Comparison of ENCODE assay signal across 20 cellular contexts in the genomic region with DNA sequence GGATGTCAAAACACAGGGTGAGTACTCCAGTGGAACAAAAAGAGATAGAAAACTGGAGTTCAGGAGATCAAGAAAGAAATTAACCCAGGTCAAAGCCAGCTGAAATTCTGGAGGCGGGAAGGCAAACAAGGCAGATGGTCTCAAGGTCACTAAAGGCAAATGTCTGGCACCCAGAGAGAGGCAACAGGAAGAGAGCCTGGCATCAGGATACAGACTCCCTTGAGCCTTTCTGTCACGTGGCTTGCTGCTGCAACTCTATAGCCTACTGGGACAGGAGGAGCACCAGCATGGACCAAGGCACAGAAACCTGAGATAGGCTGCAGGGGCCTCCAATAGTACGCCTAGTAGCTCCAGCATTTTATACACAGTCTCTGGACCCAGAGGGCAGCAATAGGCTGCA.
DNase-seq lines count a peak whose midpoint lies in the region; ATAC-seq, FAIRE-seq and TF ChIP-seq lines count a peak whose summit lies in the region.
"Had no signal": no experiment of that assay in that cellular context is flagged by ENCODE, and none has a peak within 500 bp of the region (broad histone marks: within the 10 kb centered on the region; RNA-seq: fewer than 3 reads in every experiment).

No MANE protein-coding gene starts in this region.

- H3K27me3 Mint-ChIP-seq in activated CD4-positive, alpha-beta memory T cell treated with anti-CD3 and anti-CD28 coated beads for 36 hours: no peaks in the 10 kb centered on the region

- H3K9me3 Mint-ChIP-seq in activated CD4-positive, alpha-beta memory T cell treated with anti-CD3 and anti-CD28 coated beads for 36 hours: no peaks in the 10 kb centered on the region

- H3K4me2 ChIP-seq in HepG2 (ENCODE audit: low read depth, low read length): no peak overlapping the region

- TF ChIP-seq RAD21 in Ishikawa (IDR thresholded peaks at IDR 0.05; ENCODE audit: low read depth) (0 out of 2 replicates have a peak, but pooled peaks have one; percentile 4), HepG2 (CRISPR knock-in tag; IDR thresholded peaks at IDR 0.05) (no peak)

- intact Hi-C loops in HepG2 (cut with micrococcal nuclease; ENCODE audit: unreplicated experiment): no loop called here
- intact Hi-C loops in activated CD4-positive, alpha-beta memory T cell treated with anti-CD3 and anti-CD28 coated beads for 36 hours (cut with micrococcal nuclease): no loop called here

- no peak overlapping the region for H3K27ac ChIP-seq in HepG2 (ENCODE audit: extremely low read length, insufficient read depth, low read length)
- H3K27ac ChIP-seq: 22Rv1, C4-2B had no signal

- POLR2A ChIA-PET in HepG2 (lab: Yijun Ruan, JAX): no interaction called here
- POLR2A ChIA-PET in activated CD4-positive, alpha-beta memory T cell treated with anti-CD3 and anti-CD28 coated beads for 36 hours (lab: Charles Lee): no interaction called here

- no peaks in the 10 kb centered on the region for H3K4me1 Mint-ChIP-seq in activated CD4-positive, alpha-beta memory T cell treated with anti-CD3 and anti-CD28 coated beads for 36 hours (ENCODE audit: low read depth)
- H3K4me1 Mint-ChIP-seq: T-helper 17 cell had no signal

- no peak overlapping the region for H3K27ac Mint-ChIP-seq in activated CD4-positive, alpha-beta memory T cell treated with anti-CD3 and anti-CD28 coated beads for 36 hours
- H3K27ac Mint-ChIP-seq: T-helper 17 cell had no signal

- CTCF ChIA-PET in HepG2 (lab: Yijun Ruan, JAX; ENCODE audit: low intra/inter-chr PET ratio, low total read pairs): no interaction called here
- CTCF ChIA-PET in activated CD4-positive, alpha-beta memory T cell treated with anti-CD3 and anti-CD28 coated beads for 36 hours (lab: Charles Lee): no interaction called here

- ATAC-seq in HepG2 (peak; percentile 93), GM21390 (IDR thresholded peaks at IDR 0.05; ENCODE audit: unreplicated experiment) (no peak)
- ATAC-seq: Panc1, T-helper 17 cell had no signal

- H3K9ac ChIP-seq in HepG2 (ENCODE audit: insufficient read depth, low read depth, low read length): no peak overlapping the region

- TF ChIP-seq CTCF in HepG2 (CRISPR knock-in tag; IDR thresholded peaks at IDR 0.05): no peak

- no peak overlapping the region for H3K4me3 Mint-ChIP-seq in activated CD4-positive, alpha-beta memory T cell treated with anti-CD3 and anti-CD28 coated beads for 36 hours
- H3K4me3 Mint-ChIP-seq: T-helper 17 cell had no signal

- TF ChIP-seq EP300 in Ishikawa (IDR thresholded peaks at IDR 0.05; ENCODE audit: borderline replicate concordance) (no peak), HepG2 (IDR thresholded peaks at IDR 0.05; ENCODE audit: low read depth in 2 of 2, low read length in 2 of 2) (peak in 1 of 2 experiments; percentile 29; a peak in 1 of 4 replicates), HepG2 (CRISPR knock-in tag; IDR thresholded peaks at IDR 0.05; ENCODE audit: borderline replicate concordance) (no peak)

- no peaks in the 10 kb centered on the region for H3K36me3 ChIP-seq in HepG2 (replicated peaks in 1 of 2; ENCODE audit: control insufficient read depth in 1 of 2, insufficient read depth in 2 of 2, low read length in 2 of 2)

- no peaks in the 10 kb centered on the region for H4K20me1 ChIP-seq in HepG2 (ENCODE audit: insufficient read depth, low read length)

- H3K4me1 ChIP-seq in HepG2 (ENCODE audit: insufficient read depth, low read length): peaks cover 14% of the 10 kb centered on the region

- H3K36me3 Mint-ChIP-seq in activated CD4-positive, alpha-beta memory T cell treated with anti-CD3 and anti-CD28 coated beads for 36 hours: no peaks in the 10 kb centered on the region

- peaks cover 0 to 4% of the 10 kb centered on the region in 2 experiments; a peak in 2 of 5 replicates for H3K27me3 ChIP-seq in HepG2 (ENCODE audit: control insufficient read depth in 1 of 2, insufficient read depth in 2 of 2, low read length in 2 of 2)

- no peak overlapping the region for H2AFZ ChIP-seq in HepG2 (ENCODE audit: low read length)

- TF ChIP-seq POLR2A in HepG2 (IDR thresholded peaks at IDR 0.05; ENCODE audit: insufficient read depth in 1 of 2, low read depth in 2 of 2, low read length in 2 of 2): no peak

- H3K79me2 ChIP-seq in HepG2 (ENCODE audit: insufficient read depth, low read length): no peaks in the 10 kb centered on the region

- 4% methylated on average over 3 of the region's 3 CpGs for WGBS in HepG2 (ENCODE audit: low lambda C conversion rate)

- in situ Hi-C loops in HepG2 (cut with HindIII; ENCODE audit: extremely low pct_ligation_motif_present, low pct_unique_long_range_greater_than_20kb): no loop called here

- H3K9me3 ChIP-seq in HepG2 (ENCODE audit: low read length): no peaks in the 10 kb centered on the region

- H3K4me3 ChIP-seq in HepG2 (replicated peaks in 1 of 3; ENCODE audit: insufficient read depth in 1 of 3, low read depth in 2 of 3, low read length in 3 of 3): no peak overlapping the region

- peak; percentile 17 for DNase-seq in NCI-H2029 (lab: John Stamatoyannopoulos, UW)
- DNase-seq in NCI-H2029 treated with DMSO at 0.1 percent for 48 hours (lab: John Stamatoyannopoulos, UW): no peak
- peak; percentile 70 for DNase-seq in NCI-H69 (lab: John Stamatoyannopoulos, UW)
- peak; percentile 78 for DNase-seq in HepG2 (ENCODE audit: low spot score)
- no peak for DNase-seq in DMS79 (lab: John Stamatoyannopoulos, UW)
- DNase-seq in activated CD4-positive, alpha-beta memory T cell treated with anti-CD3 and anti-CD28 coated beads for 36 hours: no peak
- DNase-seq: DND-41, GDM1, Kasumi-1, NCI-H1417, NCI-H2081 treated with DMSO at 0.1 percent for 48 hours, NCI-H510A treated with DMSO at 0.1 percent for 48 hours, Right ventricle myocardium superior, T-helper 17 cell had no signal

- FAIRE-seq in HepG2 (lab: Jason Lieb, UNC): peak; percentile 74
- FAIRE-seq: GM12892 had no signal

- no TSS peak for BruUV-seq in HepG2 (replicated peaks; lab: Mats Ljungman, UMichigan)

TF ChIP-seq in Ishikawa, 13 proteins besides CTCF, POLR2A, EP300 and RAD21:
- TF ChIP-seq, protein P1, sequence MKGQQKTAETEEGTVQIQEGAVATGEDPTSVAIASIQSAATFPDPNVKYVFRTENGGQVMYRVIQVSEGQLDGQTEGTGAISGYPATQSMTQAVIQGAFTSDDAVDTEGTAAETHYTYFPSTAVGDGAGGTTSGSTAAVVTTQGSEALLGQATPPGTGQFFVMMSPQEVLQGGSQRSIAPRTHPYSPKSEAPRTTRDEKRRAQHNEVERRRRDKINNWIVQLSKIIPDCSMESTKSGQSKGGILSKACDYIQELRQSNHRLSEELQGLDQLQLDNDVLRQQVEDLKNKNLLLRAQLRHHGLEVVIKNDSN (IDR thresholded peaks at IDR 0.05): peak; percentile 57
- TF ChIP-seq FOXM1 (IDR thresholded peaks at IDR 0.05; ENCODE audit: borderline replicate concordance, low read depth) (no peak), YY1 (IDR thresholded peaks at IDR 0.05; ENCODE audit: low read depth) (no peak)

TF ChIP-seq in HepG2, 621 proteins besides CTCF, POLR2A, EP300 and RAD21 (continues in another document):
- TF ChIP-seq SALL1 (CRISPR knock-in tag; IDR thresholded peaks at IDR 0.05): 0 out of 2 replicates have a peak, but pooled peaks have one; percentile 47
- TF ChIP-seq ZNF768 (CRISPR knock-in tag; IDR thresholded peaks at IDR 0.05): no peak
- no peak for TF ChIP-seq ZNF782 (CRISPR knock-in tag; IDR thresholded peaks at IDR 0.05; ENCODE audit: borderline replicate concordance)
- TF ChIP-seq, protein P2, sequence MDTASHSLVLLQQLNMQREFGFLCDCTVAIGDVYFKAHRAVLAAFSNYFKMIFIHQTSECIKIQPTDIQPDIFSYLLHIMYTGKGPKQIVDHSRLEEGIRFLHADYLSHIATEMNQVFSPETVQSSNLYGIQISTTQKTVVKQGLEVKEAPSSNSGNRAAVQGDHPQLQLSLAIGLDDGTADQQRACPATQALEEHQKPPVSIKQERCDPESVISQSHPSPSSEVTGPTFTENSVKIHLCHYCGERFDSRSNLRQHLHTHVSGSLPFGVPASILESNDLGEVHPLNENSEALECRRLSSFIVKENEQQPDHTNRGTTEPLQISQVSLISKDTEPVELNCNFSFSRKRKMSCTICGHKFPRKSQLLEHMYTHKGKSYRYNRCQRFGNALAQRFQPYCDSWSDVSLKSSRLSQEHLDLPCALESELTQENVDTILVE (CRISPR knock-in tag; IDR thresholded peaks at IDR 0.05): no peak
- peak; percentile 31 for TF ChIP-seq HNF4A (CRISPR knock-in tag; IDR thresholded peaks at IDR 0.05)
- TF ChIP-seq, protein P3, sequence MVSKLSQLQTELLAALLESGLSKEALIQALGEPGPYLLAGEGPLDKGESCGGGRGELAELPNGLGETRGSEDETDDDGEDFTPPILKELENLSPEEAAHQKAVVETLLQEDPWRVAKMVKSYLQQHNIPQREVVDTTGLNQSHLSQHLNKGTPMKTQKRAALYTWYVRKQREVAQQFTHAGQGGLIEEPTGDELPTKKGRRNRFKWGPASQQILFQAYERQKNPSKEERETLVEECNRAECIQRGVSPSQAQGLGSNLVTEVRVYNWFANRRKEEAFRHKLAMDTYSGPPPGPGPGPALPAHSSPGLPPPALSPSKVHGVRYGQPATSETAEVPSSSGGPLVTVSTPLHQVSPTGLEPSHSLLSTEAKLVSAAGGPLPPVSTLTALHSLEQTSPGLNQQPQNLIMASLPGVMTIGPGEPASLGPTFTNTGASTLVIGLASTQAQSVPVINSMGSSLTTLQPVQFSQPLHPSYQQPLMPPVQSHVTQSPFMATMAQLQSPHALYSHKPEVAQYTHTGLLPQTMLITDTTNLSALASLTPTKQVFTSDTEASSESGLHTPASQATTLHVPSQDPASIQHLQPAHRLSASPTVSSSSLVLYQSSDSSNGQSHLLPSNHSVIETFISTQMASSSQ (IDR thresholded peaks at IDR 0.05; ENCODE audit: low read depth): no peak
- TF ChIP-seq, protein P3 (CRISPR knock-in tag; IDR thresholded peaks at IDR 0.05; ENCODE audit: borderline replicate concordance): no peak
- TF ChIP-seq NCOA2 (CRISPR knock-in tag; IDR thresholded peaks at IDR 0.05): 0 out of 2 replicates have a peak, but pooled peaks have one; percentile 13

Comparison
In these comparisons a context has a peak if more than half of its experiments do, and no peak if none do; other contexts are left out.
1. DNase-seq: peak in NCI-H2029 (single experiment), NCI-H69 (single experiment) and HepG2 (single experiment); none in NCI-H2029 treated with DMSO at 0.1 percent for 48 hours (single experiment), DMS79 (single experiment) and activated CD4-positive, alpha-beta memory T cell treated with anti-CD3 and anti-CD28 coated beads for 36 hours (single experiment).